Comparison of ENCODE assay signal across 8 cellular contexts in genomic region chr1:154999651-155000474, GRCh38. TPM values are rescaled to one million over a fixed set of nuclear protein-coding genes. Genes with fewer than 3 reads are reported as not detected.
DNase-seq lines count a peak whose midpoint lies in the region; ATAC-seq, FAIRE-seq and TF ChIP-seq lines count a peak whose summit lies in the region.

No MANE protein-coding gene starts in this region.

- SMC1A ChIA-PET in GM12878 (lab: Charles Lee; ENCODE audit: uncharacterized antibody, unreplicated experiment) = interaction anchor here (0.6 to 8.1 kb wide), 14 partner anchors 16 to 330 kb away, joined by 3 to 69 read pairs (median 5); partner anchors contain the start of genes CKS1B, FLAD1, PBXIP1 and PYGO2

- H3K4me1 Mint-ChIP-seq in stimulated activated effector memory CD8-positive, alpha-beta T cell treated with anti-CD3 and anti-CD28 coated beads, Interleukin-12 subunit alpha, Interleukin-12 subunit beta, amount 100 ng/mL, for 72 hours = peaks cover 46% of the 10 kb centered on the region

- H2AFZ ChIP-seq in GM12878 (ENCODE audit: control insufficient read depth, low read depth, low read length) = no peak overlapping the region; the same call in 1 of the 2 replicates

- H3K27me3 ChIP-seq in GM12878 (replicated peaks in 1 of 2; ENCODE audit: control insufficient read depth in 2 of 2, insufficient read depth in 2 of 2, low read length in 1 of 2) (no peaks in the 10 kb centered on the region), layer of hippocampus (ENCODE audit: control insufficient read depth, insufficient read depth, low read length) (no peaks in the 10 kb centered on the region)

- no TSS peak for BruUV-seq in GM12878 (replicated peaks; lab: Mats Ljungman, UMichigan)

- H3K27ac Mint-ChIP-seq in stimulated activated effector memory CD8-positive, alpha-beta T cell treated with anti-CD3 and anti-CD28 coated beads, Interleukin-12 subunit alpha, Interleukin-12 subunit beta, amount 100 ng/mL, for 72 hours = peak overlapping the region; percentile 91

- H3K36me3 ChIP-seq in GM12878 (ENCODE audit: control insufficient read depth in 2 of 2, insufficient read depth in 2 of 2, low read length in 1 of 2) = no peaks in the 10 kb centered on the region

- peaks cover 20% of the 10 kb centered on the region for H3K4me1 ChIP-seq in GM12878 (ENCODE audit: control insufficient read depth, insufficient read depth, low read length)

- peak overlapping the region; percentile 73 for H3K9ac ChIP-seq in GM12878 (ENCODE audit: control insufficient read depth, insufficient read depth, low read length)

- under 1% methylated on average over 30 of the region's 41 CpGs for WGBS in GM12878 (ENCODE audit: insufficient coverage, insufficient replicate concordance, low lambda C conversion rate, missing lambda C conversion rate)

- peaks cover 27% of the 10 kb centered on the region for H3K79me2 ChIP-seq in GM12878 (ENCODE audit: control insufficient read depth, insufficient read depth, low read length)

- peaks cover 22% of the 10 kb centered on the region for H3K36me3 Mint-ChIP-seq in stimulated activated effector memory CD8-positive, alpha-beta T cell treated with anti-CD3 and anti-CD28 coated beads, Interleukin-12 subunit alpha, Interleukin-12 subunit beta, amount 100 ng/mL, for 72 hours

- peak overlapping the region; percentile 92 for H3K4me2 ChIP-seq in GM12878 (ENCODE audit: control insufficient read depth, insufficient read depth)

- intact Hi-C loops in GM12878 (cut with micrococcal nuclease; ENCODE audit: unreplicated experiment) = loop anchor here (1.0 to 5.0 kb wide), 5 partner anchors 17 to 331 kb away; partner anchors contain the start of genes CKS1B, FLAD1, PMVK and PYGO2

- in situ Hi-C loops in GM12878 (cut with MboI) = no loop called here

- no peaks in the 10 kb centered on the region for H3K9me3 Mint-ChIP-seq in stimulated activated effector memory CD8-positive, alpha-beta T cell treated with anti-CD3 and anti-CD28 coated beads, Interleukin-12 subunit alpha, Interleukin-12 subunit beta, amount 100 ng/mL, for 72 hours

- peak; percentile 12 for ATAC-seq in GM12878
- ATAC-seq in stimulated activated effector memory CD8-positive, alpha-beta T cell treated with anti-CD3 and anti-CD28 coated beads, Interleukin-12 subunit alpha, Interleukin-12 subunit beta, amount 100 ng/mL, for 72 hours = peak; percentile 3
- ATAC-seq in HG02884 (IDR thresholded peaks at IDR 0.05; ENCODE audit: unreplicated experiment) = no peak

- no peak for TF ChIP-seq EP300 in GM12878 (IDR thresholded peaks at IDR 0.05; ENCODE audit: borderline replicate concordance in 1 of 2, control insufficient read depth in 1 of 2, low read depth in 2 of 2, low read length in 2 of 2)

- no peaks in the 10 kb centered on the region for H3K9me3 ChIP-seq in GM12878 (replicated peaks; ENCODE audit: control insufficient read depth, insufficient read depth, low read length)

- POLR2A ChIA-PET in GM12878 (lab: Charles Lee) = interaction anchor here (0.5 to 3.4 kb wide), 16 partner anchors 8 to 278 kb away, joined by 3 to 36 read pairs (median 4); partner anchors contain the start of genes CKS1B, FLAD1, PBXIP1 and PMVK

- H4K20me1 ChIP-seq in GM12878 (ENCODE audit: control insufficient read depth, insufficient read depth) = no peaks in the 10 kb centered on the region

- H3K27ac ChIP-seq in GM12878 (ENCODE audit: control insufficient read depth, insufficient read depth) (peak overlapping the region; percentile 79), layer of hippocampus (ENCODE audit: low read depth, low read length) (peak overlapping the region; percentile 98)

- TF ChIP-seq POLR2A in GM12878 (IDR thresholded peaks at IDR 0.05; ENCODE audit: low read depth, low read length) = peak; percentile 58

- FAIRE-seq in GM12878 (lab: Jason Lieb, UNC) = no peak

- TF ChIP-seq CTCF in GM12878 (IDR thresholded peaks at IDR 0.05 in 2 of 3, conservative IDR thresholded peaks at IDR 0.05 in 1 of 3; ENCODE audit: control insufficient read depth in 2 of 3, extremely low read depth in 1 of 3, insufficient read depth in 1 of 3, low read depth in 3 of 3, low read length in 3 of 3) = no peak

- RAD21 ChIA-PET in GM12878 (lab: Charles Lee; ENCODE audit: unreplicated experiment) = interaction anchor here (0.6 to 3.0 kb wide), 23 partner anchors 12 to 521 kb away, joined by 3 to 24 read pairs (median 4); partner anchors contain the start of genes FLAD1, PBXIP1, PMVK and SHC1

- H3K4me3 ChIP-seq in GM12878 = peak overlapping the region; percentile 89

- peak; percentile 85 for DNase-seq in activated CD8-positive, alpha-beta memory T cell treated with anti-CD3 and anti-CD28 coated beads for 24 hours
- no peak for DNase-seq in activated CD8-positive, alpha-beta memory T cell treated with anti-CD3 and anti-CD28 coated beads, Interleukin-2, amount 50 U/mL, for 4 hours
- DNase-seq in OCI-M1 (lab: John Stamatoyannopoulos, UW) (peak; percentile 92), GM12878 (ENCODE audit: low read depth, low spot score) (no peak), pons (ENCODE audit: low spot score) (no peak)
- DNase-seq in stimulated activated effector memory CD8-positive, alpha-beta T cell treated with anti-CD3 and anti-CD28 coated beads, Interleukin-12 subunit alpha, Interleukin-12 subunit beta, amount 100 ng/mL, for 72 hours (ENCODE audit: low spot score in 2 of 2) = peak; percentile 47 to 84

- peak; percentile 16; the same call in 1 of the 2 replicates for TF ChIP-seq RAD21 in GM12878 (IDR thresholded peaks at IDR 0.05; ENCODE audit: insufficient read depth, low read depth, low read length)

- CTCF ChIA-PET in GM12878 (lab: Yijun Ruan, JAX) = interaction anchor here (0.6 to 11.0 kb wide), 24 partner anchors 10 to 519 kb away, joined by 3 to 226 read pairs (median 5); partner anchors contain the start of genes CKS1B, FLAD1, KCNN3 and KRTCAP2

- peak overlapping the region; percentile 93 for H3K4me3 Mint-ChIP-seq in stimulated activated effector memory CD8-positive, alpha-beta T cell treated with anti-CD3 and anti-CD28 coated beads, Interleukin-12 subunit alpha, Interleukin-12 subunit beta, amount 100 ng/mL, for 72 hours

RNA-seq across cellular contexts. Expression of gene ZBTB7B, which starts 2.7 kb away (rescaled TPM):
- total RNA-seq in GM12878 (2013; cell fraction: nucleolus; rRNA removed) = 35.3 and 35.9 TPM in 2 replicates
- total RNA-seq in GM12878 (2014; rRNA removed) = 26.8 and 28.1 TPM in 2 replicates
- 13.1 and 13.4 TPM in 2 replicates for total RNA-seq in GM12878 (2014; rRNA removed; fragmentation: Illumina TruSeq; extraction: Trizol)
- total RNA-seq in GM12878 (2021) = 42.0 and 44.9 TPM in 2 replicates
- polyA plus RNA-seq in GM12878 (2011; ENCODE audit: low read depth) = 3.9 TPM
- 9.1 and 20.6 TPM in 2 replicates for polyA plus RNA-seq in GM12878 (2011; rRNA removed)
- 34.7 and 44.3 TPM in 2 replicates for polyA plus RNA-seq in GM12878 (2011; cell fraction: cytosol; rRNA removed)
- polyA plus RNA-seq in GM12878 (2011; cell fraction: nucleus; rRNA removed) = 81.0 and 98.7 TPM in 2 replicates
- 20.8 and 23.8 TPM in 2 replicates for polyA plus RNA-seq in GM12878 (2012)
- 2.8 and 9.2 TPM in 2 replicates for polyA plus RNA-seq in GM12878 (2014; fragmentation: Illumina TruSeq; extraction: Trizol)
- polyA plus RNA-seq in GM12878 (2014; fragmentation: Nextera tagmentation; extraction: Ambion mirVana) = under 1 TPM; 0.11 to 0.13 TPM
- 33.0 and 33.5 TPM in 2 replicates for polyA plus RNA-seq in GM12878 (2014; rRNA removed)
- 1 to 10 TPM; 2.6 to 3.1 TPM for polyA plus RNA-seq in GM12878 (2016; fragmentation: Nextera tagmentation; extraction: Ambion mirVana)
- polyA minus RNA-seq in GM12878 (2011; rRNA and poly(A)+ RNA removed) = 12.2 and 29.8 TPM in 2 replicates
- polyA minus RNA-seq in GM12878 (2011; cell fraction: cytosol; rRNA and poly(A)+ RNA removed) = 14.4 and 19.2 TPM in 2 replicates
- 14.1 and 24.6 TPM in 2 replicates for polyA minus RNA-seq in GM12878 (2011; cell fraction: nucleus; rRNA and poly(A)+ RNA removed)

RNA-seq across cellular contexts. Expression of gene LENEP, which starts 6.5 kb away (rescaled TPM):
- 2.4 and 3.5 TPM in 2 replicates for total RNA-seq in GM12878 (2013; cell fraction: nucleolus; rRNA removed)
- 0.93 and 1.1 TPM in 2 replicates for total RNA-seq in GM12878 (2014; rRNA removed)
- total RNA-seq in GM12878 (2014; rRNA removed; fragmentation: Illumina TruSeq; extraction: Trizol) = 0.27 and 0.88 TPM in 2 replicates
- 0.40 and 0.64 TPM in 2 replicates for total RNA-seq in GM12878 (2021)
- not detected for polyA plus RNA-seq in GM12878 (2011; ENCODE audit: low read depth)
- not detected in 2 replicates for polyA plus RNA-seq in GM12878 (2011; rRNA removed)
- not detected in 2 replicates for polyA plus RNA-seq in GM12878 (2011; cell fraction: cytosol; rRNA removed)
- polyA plus RNA-seq in GM12878 (2011; cell fraction: nucleus; rRNA removed) = 0.25 and 0.92 TPM in 2 replicates
- not detected in 2 replicates for polyA plus RNA-seq in GM12878 (2012)
- polyA plus RNA-seq in GM12878 (2014; fragmentation: Illumina TruSeq; extraction: Trizol) = not detected in 2 replicates
- not detected for polyA plus RNA-seq in GM12878 (2014; fragmentation: Nextera tagmentation; extraction: Ambion mirVana)
- polyA plus RNA-seq in GM12878 (2014; rRNA removed) = not detected in 2 replicates
- polyA plus RNA-seq in GM12878 (2016; fragmentation: Nextera tagmentation; extraction: Ambion mirVana) = not detected
- polyA minus RNA-seq in GM12878 (2011; rRNA and poly(A)+ RNA removed) = 2.0 and 2.7 TPM in 2 replicates
- polyA minus RNA-seq in GM12878 (2011; cell fraction: cytosol; rRNA and poly(A)+ RNA removed) = not detected in 2 replicates
- polyA minus RNA-seq in GM12878 (2011; cell fraction: nucleus; rRNA and poly(A)+ RNA removed) = 2.2 and 3.1 TPM in 2 replicates

RNA-seq across cellular contexts. Expression of gene FLAD1, which starts 16.7 kb away (rescaled TPM):
- 28.4 and 33.1 TPM in 2 replicates for total RNA-seq in GM12878 (2013; cell fraction: nucleolus; rRNA removed)
- total RNA-seq in GM12878 (2014; rRNA removed) (64.2 and 68.7 TPM in 2 replicates), GM12878 (2014; rRNA removed; fragmentation: Illumina TruSeq; extraction: Trizol) (41.4 and 41.9 TPM in 2 replicates), GM12878 (2021) (53.6 and 61.5 TPM in 2 replicates)
- 25.9 TPM for polyA plus RNA-seq in GM12878 (2011; ENCODE audit: low read depth)
- polyA plus RNA-seq in GM12878 (2011; rRNA removed) (22.0 and 39.2 TPM in 2 replicates), GM12878 (2014; fragmentation: Illumina TruSeq; extraction: Trizol) (29.9 and 51.6 TPM in 2 replicates), GM12878 (2014; fragmentation: Nextera tagmentation; extraction: Ambion mirVana) (10 to 100 TPM; 22.9 to 30.1 TPM), GM12878 (2014; rRNA removed) (78.7 and 85.7 TPM in 2 replicates), GM12878 (2016; fragmentation: Nextera tagmentation; extraction: Ambion mirVana) (10 to 100 TPM; 82.5 to 93.4 TPM)
- 51.2 and 72.3 TPM in 2 replicates for polyA plus RNA-seq in GM12878 (2011; cell fraction: cytosol; rRNA removed)
- polyA plus RNA-seq in GM12878 (2011; cell fraction: nucleus; rRNA removed) = 74.9 and 79.0 TPM in 2 replicates
- polyA plus RNA-seq in GM12878 (2012) = 24.4 and 29.4 TPM in 2 replicates
- 40.4 and 64.8 TPM in 2 replicates for polyA minus RNA-seq in GM12878 (2011; rRNA and poly(A)+ RNA removed)
- polyA minus RNA-seq in GM12878 (2011; cell fraction: cytosol; rRNA and poly(A)+ RNA removed) = 16.8 and 23.3 TPM in 2 replicates
- 18.7 and 27.7 TPM in 2 replicates for polyA minus RNA-seq in GM12878 (2011; cell fraction: nucleus; rRNA and poly(A)+ RNA removed)

RNA-seq across cellular contexts. Expression of gene CKS1B, which starts 25.4 kb away (rescaled TPM):
- total RNA-seq in GM12878 (2013; cell fraction: nucleolus; rRNA removed) = 19.6 and 23.8 TPM in 2 replicates
- total RNA-seq in GM12878 (2014; rRNA removed) = 176 and 192 TPM in 2 replicates
- 168 and 170 TPM in 2 replicates for total RNA-seq in GM12878 (2014; rRNA removed; fragmentation: Illumina TruSeq; extraction: Trizol)
- total RNA-seq in GM12878 (2021) = 125 and 134 TPM in 2 replicates
- polyA plus RNA-seq in GM12878 (2011; ENCODE audit: low read depth) = 366 TPM
- 534 and 543 TPM in 2 replicates for polyA plus RNA-seq in GM12878 (2011; rRNA removed)
- 498 and 551 TPM in 2 replicates for polyA plus RNA-seq in GM12878 (2011; cell fraction: cytosol; rRNA removed)
- 223 and 288 TPM in 2 replicates for polyA plus RNA-seq in GM12878 (2011; cell fraction: nucleus; rRNA removed)
- polyA plus RNA-seq in GM12878 (2012) = 190 and 203 TPM in 2 replicates
- 316 and 394 TPM in 2 replicates for polyA plus RNA-seq in GM12878 (2014; fragmentation: Illumina TruSeq; extraction: Trizol)
- polyA plus RNA-seq in GM12878 (2014; fragmentation: Nextera tagmentation; extraction: Ambion mirVana) = 100 to 1,000 TPM; 598 to 608 TPM
- polyA plus RNA-seq in GM12878 (2014; rRNA removed) = 214 and 229 TPM in 2 replicates
- polyA plus RNA-seq in GM12878 (2016; fragmentation: Nextera tagmentation; extraction: Ambion mirVana) = 100 to 1,000 TPM; 411 to 419 TPM
- 221 and 229 TPM in 2 replicates for polyA minus RNA-seq in GM12878 (2011; rRNA and poly(A)+ RNA removed)
- 41.8 and 54.5 TPM in 2 replicates for polyA minus RNA-seq in GM12878 (2011; cell fraction: cytosol; rRNA and poly(A)+ RNA removed)
- polyA minus RNA-seq in GM12878 (2011; cell fraction: nucleus; rRNA and poly(A)+ RNA removed) = 32.4 and 34.0 TPM in 2 replicates

RNA-seq across cellular contexts. Expression of gene SHC1, which starts 29.3 kb away (rescaled TPM):
- 28.2 and 32.6 TPM in 2 replicates for total RNA-seq in GM12878 (2013; cell fraction: nucleolus; rRNA removed)
- total RNA-seq in GM12878 (2014; rRNA removed) (22.2 and 24.7 TPM in 2 replicates), GM12878 (2014; rRNA removed; fragmentation: Illumina TruSeq; extraction: Trizol) (15.1 and 16.7 TPM in 2 replicates), GM12878 (2021) (36.5 and 38.3 TPM in 2 replicates)
- 20.5 TPM for polyA plus RNA-seq in GM12878 (2011; ENCODE audit: low read depth)
- polyA plus RNA-seq in GM12878 (2011; rRNA removed) (25.8 and 49.3 TPM in 2 replicates), GM12878 (2014; fragmentation: Illumina TruSeq; extraction: Trizol) (47.3 and 67.3 TPM in 2 replicates), GM12878 (2014; fragmentation: Nextera tagmentation; extraction: Ambion mirVana) (1 to 10 TPM; 2.6 to 3.7 TPM), GM12878 (2014; rRNA removed) (35.0 and 35.4 TPM in 2 replicates), GM12878 (2016; fragmentation: Nextera tagmentation; extraction: Ambion mirVana) (10 to 100 TPM; 24.9 to 25.5 TPM)
- polyA plus RNA-seq in GM12878 (2011; cell fraction: cytosol; rRNA removed) = 43.4 and 48.7 TPM in 2 replicates
- 89.2 and 106 TPM in 2 replicates for polyA plus RNA-seq in GM12878 (2011; cell fraction: nucleus; rRNA removed)
- polyA plus RNA-seq in GM12878 (2012) = 21.0 and 29.9 TPM in 2 replicates
- polyA minus RNA-seq in GM12878 (2011; rRNA and poly(A)+ RNA removed) = 35.0 and 41.1 TPM in 2 replicates
- 13.8 and 21.9 TPM in 2 replicates for polyA minus RNA-seq in GM12878 (2011; cell fraction: cytosol; rRNA and poly(A)+ RNA removed)
- 14.7 and 25.1 TPM in 2 replicates for polyA minus RNA-seq in GM12878 (2011; cell fraction: nucleus; rRNA and poly(A)+ RNA removed)

Comparison
In these comparisons a context has a peak if more than half of its experiments do, and no peak if none do; other contexts are left out.
1. DNase-seq: peak in activated CD8-positive, alpha-beta memory T cell treated with anti-CD3 and anti-CD28 coated beads for 24 hours (single experiment), OCI-M1 (single experiment) and stimulated activated effector memory CD8-positive, alpha-beta T cell treated with anti-CD3 and anti-CD28 coated beads, Interleukin-12 subunit alpha, Interleukin-12 subunit beta, amount 100 ng/mL, for 72 hours (2 of 2); none in activated CD8-positive, alpha-beta memory T cell treated with anti-CD3 and anti-CD28 coated beads, Interleukin-2, amount 50 U/mL, for 4 hours (single experiment), GM12878 (single experiment) and pons (single experiment).